ENCODE assay signal across 5 cellular contexts in genomic region chr4:49321511-49322300, GRCh38.
DNase-seq lines count a peak whose midpoint lies in the region; ATAC-seq, FAIRE-seq and TF ChIP-seq lines count a peak whose summit lies in the region.
"Not testable (repeated sequence)": the region's sequence is repeated elsewhere in the genome, so short reads cannot be mapped to it uniquely, and the experiment has no call there.

No MANE protein-coding gene starts in this region.

- BruUV-seq in PC-3 (replicated peaks; lab: Mats Ljungman, UMichigan): not testable (repeated sequence)
- TSS peak; percentile 32 for BruUV-seq in K562 (replicated peaks; lab: Mats Ljungman, UMichigan)

- not testable (repeated sequence) for H3K9me2 ChIP-seq in PC-3 (replicated peaks; ENCODE audit: low read length)

- not testable (repeated sequence) for H3K9me1 ChIP-seq in K562 (ENCODE audit: control insufficient read depth, insufficient read depth, low read length)

- WGBS in K562 (ENCODE audit: insufficient coverage, low coverage, missing lambda C conversion rate): 31% methylated on average over 11 of the region's 12 CpGs

- FAIRE-seq in K562 (lab: Jason Lieb, UNC): not testable (repeated sequence)

- CTCF ChIA-PET in PC-3 (lab: Charles Lee); K562 (lab: Yijun Ruan, JAX; ENCODE audit: low intra/inter-chr PET ratio): not testable (repeated sequence)

- not testable (repeated sequence) for H3K4me2 ChIP-seq in PC-3 (ENCODE audit: low read length)
- peak overlapping the region; percentile 51 for H3K4me2 ChIP-seq in K562 (ENCODE audit: insufficient read depth, low read length)

- not testable (repeated sequence) for H3K27me3 ChIP-seq in PC-3 (ENCODE audit: low read length); K562 (ENCODE audit: control insufficient read depth in 2 of 2, insufficient read depth in 2 of 2, low read length in 2 of 2)

- peaks cover 11% of the 10 kb centered on the region for H3K27me3 Mint-ChIP-seq in glutamatergic neuron (ENCODE audit: unreplicated experiment)
- H3K27me3 Mint-ChIP-seq in osteocyte (ENCODE audit: unreplicated experiment): not testable (repeated sequence)

- intact Hi-C loops in PC-3 (cut with micrococcal nuclease); K562 (cut with micrococcal nuclease): not testable (repeated sequence)

- not testable (repeated sequence) for H3K4me1 Mint-ChIP-seq in glutamatergic neuron (ENCODE audit: low read depth, unreplicated experiment); osteocyte (ENCODE audit: unreplicated experiment)

- H3F3A ChIP-seq in PC-3 (ENCODE audit: low read length, unreplicated experiment): not testable (repeated sequence)

- POLR2A ChIA-PET in PC-3 (lab: Charles Lee; ENCODE audit: unreplicated experiment); K562 (lab: Yijun Ruan, JAX): not testable (repeated sequence)

- ATAC-seq in PC-3, K562: not testable (repeated sequence)

- not testable (repeated sequence) for TF ChIP-seq CTCF in PC-3 (conservative IDR thresholded peaks at IDR 0.05; ENCODE audit: low read depth, low read length); K562 (IDR thresholded peaks at IDR 0.05 in 2 of 3, conservative IDR thresholded peaks at IDR 0.05 in 1 of 3; ENCODE audit: insufficient read depth in 2 of 3, low read depth in 1 of 3, low read length in 3 of 3); glutamatergic neuron (IDR thresholded peaks at IDR 0.05; ENCODE audit: partially characterized antibody, unreplicated experiment); osteocyte (IDR thresholded peaks at IDR 0.05)

- not testable (repeated sequence) for H3K27ac ChIP-seq in PC-3 (ENCODE audit: low read length); K562 (ENCODE audit: extremely low read depth, low read depth, low read length)

- peak; percentile 1 for DNase-seq in PC-3
- not testable (repeated sequence) for DNase-seq in K562 (ENCODE audit: extremely low read depth in 1 of 4, low spot score in 3 of 4); glutamatergic neuron
- DNase-seq in medulla oblongata (ENCODE audit: extremely low spot score): peak; percentile 1
- DNase-seq in osteocyte (ENCODE audit: extremely low spot score, unreplicated experiment): peak; percentile 86

- not testable (repeated sequence) for TF ChIP-seq POLR2A in K562 (conservative IDR thresholded peaks at IDR 0.05)

- TF ChIP-seq RAD21 in K562 (CRISPR knock-in tag; conservative IDR thresholded peaks at IDR 0.05 in 1 of 2, IDR thresholded peaks at IDR 0.05 in 1 of 2): not testable (repeated sequence)

- not testable (repeated sequence) for H3K9me3 ChIP-seq in PC-3 (ENCODE audit: low read length); K562 (replicated peaks; ENCODE audit: control insufficient read depth, insufficient read depth, low read depth, low read length)

- H3K27ac Mint-ChIP-seq in glutamatergic neuron (ENCODE audit: unreplicated experiment): peak overlapping the region; percentile 17
- H3K27ac Mint-ChIP-seq in osteocyte (ENCODE audit: unreplicated experiment): not testable (repeated sequence)

- not testable (repeated sequence) for H3K4me1 ChIP-seq in PC-3 (ENCODE audit: insufficient read depth, low read length)
- peaks cover 5 to 19% of the 10 kb centered on the region in 2 experiments; a peak in 4 of 5 replicates for H3K4me1 ChIP-seq in K562 (replicated peaks in 1 of 2; ENCODE audit: control insufficient read depth in 2 of 2, insufficient read depth in 2 of 2, low read length in 2 of 2)

- H3K79me2 ChIP-seq in PC-3 (ENCODE audit: low read length); K562 (ENCODE audit: control insufficient read depth, insufficient read depth, low read length): not testable (repeated sequence)

- H2AFZ ChIP-seq in PC-3 (ENCODE audit: low read length); K562 (ENCODE audit: low read depth, low read length): not testable (repeated sequence)

- peaks cover 14% of the 10 kb centered on the region for H3K36me3 Mint-ChIP-seq in glutamatergic neuron (ENCODE audit: unreplicated experiment)
- not testable (repeated sequence) for H3K36me3 Mint-ChIP-seq in osteocyte (ENCODE audit: unreplicated experiment)

- H3K4me3 ChIP-seq in PC-3 (ENCODE audit: low read length); K562: not testable (repeated sequence)

- not testable (repeated sequence) for H3K4me3 Mint-ChIP-seq in glutamatergic neuron (ENCODE audit: unreplicated experiment); osteocyte (ENCODE audit: unreplicated experiment)

- H4K20me1 ChIP-seq in PC-3 (ENCODE audit: low read length); K562 (replicated peaks; ENCODE audit: control insufficient read depth, insufficient read depth, low read length): not testable (repeated sequence)

- H3K9ac ChIP-seq in PC-3 (ENCODE audit: low read length); K562 (ENCODE audit: insufficient read depth in 1 of 2, low read depth in 2 of 2, low read length in 2 of 2): not testable (repeated sequence)

- H3K9me3 Mint-ChIP-seq in glutamatergic neuron (ENCODE audit: unreplicated experiment) (peaks cover 20% of the 10 kb centered on the region), osteocyte (ENCODE audit: unreplicated experiment) (peaks cover 15% of the 10 kb centered on the region)

- not testable (repeated sequence) for TF ChIP-seq EP300 in K562 (IDR thresholded peaks at IDR 0.05; ENCODE audit: low read length)

- H3K36me3 ChIP-seq in PC-3 (ENCODE audit: low read depth, low read length); K562 (ENCODE audit: control insufficient read depth, insufficient read depth, low read length): not testable (repeated sequence)

- in situ Hi-C loops in K562 (cut with MboI): loop anchor here (5.0 to 25.0 kb wide), 2 partner anchors 34 to 309 kb away; no protein-coding TSS in a partner anchor
